In genomic region chr19:1243768-1244692, GRCh38 we compare ENCODE assay signal across 8 cellular contexts. TPM values are rescaled to one million over a fixed set of nuclear protein-coding genes. Genes with fewer than 3 reads are reported as not detected.
DNase-seq lines count a peak whose midpoint lies in the region; ATAC-seq and TF ChIP-seq lines count a peak whose summit lies in the region.

No MANE protein-coding gene starts in this region.

- H3K4me2 ChIP-seq in fibroblast of lung (ENCODE audit: extremely low read depth, insufficient read depth, low read length) (peak overlapping the region; percentile 58), neural cell (ENCODE audit: low read length) (no peak overlapping the region)

- no peak overlapping the region for H3K4me3 ChIP-seq in CD4-positive, CD25-positive, alpha-beta regulatory T cell (ENCODE audit: low read depth, low read length)
- H3K4me3 ChIP-seq in Peyer's patch (peak overlapping the region in 3 of 4 donors; percentile 22 to 95 (median 95)), fibroblast of lung (replicated peaks in 1 of 4; ENCODE audit: control extremely low read depth in 1 of 4, insufficient read depth in 1 of 4, low read depth in 3 of 4, low read length in 4 of 4) (peak overlapping the region in 2 of 4 experiments; percentile 29 to 41), neural cell (ENCODE audit: low read length) (peak overlapping the region; percentile 30), stomach (peak overlapping the region in 3 of 4 donors; percentile 12 to 84 (median 28))

- no peaks in the 10 kb centered on the region for H3K36me3 Mint-ChIP-seq in CD4-positive, CD25-positive, alpha-beta regulatory T cell
- no peaks in the 10 kb centered on the region for H3K36me3 Mint-ChIP-seq in HFFc6 (ENCODE audit: low read depth)

- H3K36me3 ChIP-seq in CD4-positive, CD25-positive, alpha-beta regulatory T cell (ENCODE audit: control insufficient read depth, insufficient read depth, low read length) = no peaks in the 10 kb centered on the region
- H3K36me3 ChIP-seq in Peyer's patch (peaks cover 0 to 9% (median 0%) of the 10 kb centered on the region in 3 donors), fibroblast of lung (ENCODE audit: control insufficient read depth, insufficient read depth, low read length) (peaks cover 7% of the 10 kb centered on the region), neural cell (ENCODE audit: insufficient read depth, low read length) (no peaks in the 10 kb centered on the region), stomach (peaks cover 0 to 5% (median 0%) of the 10 kb centered on the region in 4 donors)

- H3K9me3 Mint-ChIP-seq in CD4-positive, CD25-positive, alpha-beta regulatory T cell = peaks cover 0 to 3% (median 0%) of the 10 kb centered on the region in 7 donors
- H3K9me3 Mint-ChIP-seq in HFFc6 = no peaks in the 10 kb centered on the region

- peaks cover 0 to 38% (median 15%) of the 10 kb centered on the region in 4 donors for H3K4me1 Mint-ChIP-seq in CD4-positive, CD25-positive, alpha-beta regulatory T cell
- H3K4me1 Mint-ChIP-seq in HFFc6 (ENCODE audit: low read depth) = peaks cover 25% of the 10 kb centered on the region

- H3F3A ChIP-seq in neural cell (ENCODE audit: insufficient read depth, low read length, poor library complexity, severe bottlenecking) = no peaks in the 10 kb centered on the region

- TF ChIP-seq EP300 in neural cell (conservative IDR thresholded peaks at IDR 0.05; ENCODE audit: poor library complexity, severe bottlenecking) (no peak), stomach (IDR thresholded peaks at IDR 0.05) (no peak)

- peak overlapping the region in 2 of 3 donors; percentile 86 to 93 for H3K27ac Mint-ChIP-seq in CD4-positive, CD25-positive, alpha-beta regulatory T cell
- peak overlapping the region; percentile 89 for H3K27ac Mint-ChIP-seq in HFFc6

- H4K20me1 ChIP-seq in fibroblast of lung (ENCODE audit: control insufficient read depth, extremely low read depth, insufficient read depth, low read length) (no peaks in the 10 kb centered on the region), neural cell (ENCODE audit: insufficient read depth) (no peaks in the 10 kb centered on the region)

- peaks cover 12% of the 10 kb centered on the region for H3K27me3 Mint-ChIP-seq in CD4-positive, CD25-positive, alpha-beta regulatory T cell
- peaks cover 4% of the 10 kb centered on the region; the same call in 1 of the 2 replicates for H3K27me3 Mint-ChIP-seq in HFFc6 (ENCODE audit: insufficient read depth)

- peak; percentile 82 for TF ChIP-seq RAD21 in neural cell (conservative IDR thresholded peaks at IDR 0.05)

- H3K9ac ChIP-seq in fibroblast of lung (ENCODE audit: insufficient read depth, low read length) (peak overlapping the region; percentile 50), neural cell (ENCODE audit: low read length) (peak overlapping the region; percentile 52)

- WGBS in stomach, 5 donors = 35 to 55% (median 41%) methylated on average over 17 to 33 of the region's 33 CpGs

- ATAC-seq in CD4-positive, CD25-positive, alpha-beta regulatory T cell (ENCODE audit: low read depth in 2 of 2) = peak; percentile 38 to 47
- ATAC-seq in GM21619 (IDR thresholded peaks at IDR 0.05; ENCODE audit: unreplicated experiment) = no peak

- H3K27me3 ChIP-seq in CD4-positive, CD25-positive, alpha-beta regulatory T cell (ENCODE audit: control insufficient read depth, insufficient read depth, low read length) = no peaks in the 10 kb centered on the region
- H3K27me3 ChIP-seq in Peyer's patch = no peaks in the 10 kb centered on the region
- H3K27me3 ChIP-seq in fibroblast of lung (ENCODE audit: control insufficient read depth, insufficient read depth, low read length) = no peaks in the 10 kb centered on the region
- H3K27me3 ChIP-seq in neural cell (ENCODE audit: insufficient read depth, low read depth, low read length) = no peaks in the 10 kb centered on the region
- no peaks in the 10 kb centered on the region for H3K27me3 ChIP-seq in stomach

- TF ChIP-seq CTCF in HFFc6 (IDR thresholded peaks at IDR 0.05) = peak; percentile 96
- TF ChIP-seq CTCF in Peyer's patch (IDR thresholded peaks at IDR 0.05) = peak; percentile 94 to 98 (median 98)
- TF ChIP-seq CTCF in fibroblast of lung (conservative IDR thresholded peaks at IDR 0.05 in 1 of 2, IDR thresholded peaks at IDR 0.05 in 1 of 2; ENCODE audit: low read depth in 1 of 2, low read length in 2 of 2) = peak; percentile 82 to 84
- peak; percentile 92 for TF ChIP-seq CTCF in neural cell (IDR thresholded peaks at IDR 0.05; ENCODE audit: poor library complexity, severe bottlenecking)
- TF ChIP-seq CTCF in stomach (IDR thresholded peaks at IDR 0.05) = peak in 6 of 7 experiments; percentile 19 to 97 (median 94)

- no peaks in the 10 kb centered on the region for H3K9me2 ChIP-seq in neural cell (ENCODE audit: insufficient read depth, low read length)

- TF ChIP-seq POLR2A in Peyer's patch (IDR thresholded peaks at IDR 0.05) = no peak
- TF ChIP-seq POLR2A in stomach (IDR thresholded peaks at IDR 0.05) = no peak

- H3K4me1 ChIP-seq in CD4-positive, CD25-positive, alpha-beta regulatory T cell (ENCODE audit: control insufficient read depth, insufficient read depth, low read length, poor library complexity, severe bottlenecking) = peaks cover 54% of the 10 kb centered on the region
- H3K4me1 ChIP-seq in Peyer's patch (peaks cover 7 to 74% (median 52%) of the 10 kb centered on the region in 4 donors), fibroblast of lung (ENCODE audit: control insufficient read depth, extremely low read depth, insufficient read depth, low read length) (peaks cover 31% of the 10 kb centered on the region), stomach (peaks cover 66 to 87% (median 85%) of the 10 kb centered on the region in 4 donors)

- H3K27ac ChIP-seq in CD4-positive, CD25-positive, alpha-beta regulatory T cell (ENCODE audit: insufficient read depth, low read length, poor library complexity, severe bottlenecking) = peak overlapping the region; percentile 57
- H3K27ac ChIP-seq in Peyer's patch = peak overlapping the region; percentile 82 to 100 (median 100)
- H3K27ac ChIP-seq in fibroblast of lung (ENCODE audit: insufficient read depth, low read length) = peak overlapping the region; percentile 67
- H3K27ac ChIP-seq in neural cell (ENCODE audit: low read length) = peak overlapping the region; percentile 55
- peak overlapping the region; percentile 80 to 100 (median 95) for H3K27ac ChIP-seq in stomach

- intact Hi-C loops in stomach (cut with DNase I; ENCODE audit: low total_unique reads) = loop anchor here (2.0 kb wide), 1 partner anchor 23 kb away; no protein-coding TSS in a partner anchor

- peak overlapping the region; percentile 61 to 96 (median 86) for H3K4me3 Mint-ChIP-seq in CD4-positive, CD25-positive, alpha-beta regulatory T cell
- peak overlapping the region; percentile 71 for H3K4me3 Mint-ChIP-seq in HFFc6

- DNase-seq in CD4-positive, CD25-positive, alpha-beta regulatory T cell = peak; percentile 75 to 87 (median 87)
- peak; percentile 71 for DNase-seq in HFFc6
- DNase-seq in Peyer's patch = peak; percentile 81 to 94 (median 92)
- peak; percentile 76 to 79 for DNase-seq in activated T-helper 1 cell treated with anti-CD3 and anti-CD28 coated beads, Interleukin-2, amount 50 U/mL, for 16 hours (ENCODE audit: low read depth in 1 of 2, low spot score in 1 of 2)
- DNase-seq in fibroblast of lung (ENCODE audit: low read depth in 2 of 2) = peak; percentile 69 to 85
- DNase-seq in stomach = peak; percentile 91

- H2AFZ ChIP-seq in fibroblast of lung (ENCODE audit: low read length) = no peak overlapping the region
- H2AFZ ChIP-seq in neural cell (ENCODE audit: low read depth, low read length) = no peak overlapping the region

- H3K79me2 ChIP-seq in fibroblast of lung (ENCODE audit: control insufficient read depth, insufficient read depth, low read length) (peaks cover 26% of the 10 kb centered on the region), neural cell (replicated peaks; ENCODE audit: insufficient read depth, low read length) (peaks cover 8% of the 10 kb centered on the region)

- H3K9me3 ChIP-seq in CD4-positive, CD25-positive, alpha-beta regulatory T cell (ENCODE audit: control insufficient read depth in 2 of 2, low read length in 2 of 2) = no peaks in the 10 kb centered on the region
- no peaks in the 10 kb centered on the region for H3K9me3 ChIP-seq in Peyer's patch
- no peaks in the 10 kb centered on the region for H3K9me3 ChIP-seq in fibroblast of lung (ENCODE audit: control insufficient read depth, insufficient read depth, low read depth, low read length)
- H3K9me3 ChIP-seq in neural cell (ENCODE audit: low read length) = no peaks in the 10 kb centered on the region
- no peaks in the 10 kb centered on the region for H3K9me3 ChIP-seq in stomach

RNA-seq across cellular contexts. Expression of gene ATP5F1D, which starts 2.5 kb away (rescaled TPM):
- total RNA-seq in CD4-positive, CD25-positive, alpha-beta regulatory T cell = 124 TPM
- polyA plus RNA-seq in CD4-positive, CD25-positive, alpha-beta regulatory T cell = 100 to 1,000 TPM; 208 to 236 (median 223) TPM
- 100 to 1,000 TPM; 190 to 243 (median 217) TPM for total RNA-seq in HFFc6 (2021; fragmentation: NEBNext Ultra II Directional; extraction: Animal tissue kit (Norgen Biotek cat#: 25700))
- 100 to 1,000 TPM in 3 of 4 donors, 10 to 100 TPM in 1; 88.3 to 299 (median 206) TPM for total RNA-seq in Peyer's patch
- 13.4 and 20.5 TPM in 2 replicates for total RNA-seq in fibroblast of lung
- polyA plus RNA-seq in fibroblast of lung = 53.8 and 79.8 TPM in 2 replicates
- polyA plus RNA-seq in fibroblast of lung (2012) = 174 and 278 TPM in 2 replicates
- 23.2 and 31.0 TPM in 2 replicates for polyA minus RNA-seq in fibroblast of lung (ENCODE audit: low replicate concordance)
- 22.8 and 47.8 TPM in 2 replicates for polyA plus RNA-seq in neural cell
- 9.0 and 13.3 TPM in 2 replicates for polyA minus RNA-seq in neural cell
- 100 to 1,000 TPM in 2 of 5 donors, 10 to 100 TPM in 3; 26.4 to 905 (median 37.9) TPM for total RNA-seq in stomach
- polyA plus RNA-seq in stomach = 100 to 1,000 TPM; 355 to 508 (median 358) TPM

RNA-seq across cellular contexts. Expression of gene MIDN, which starts 4.4 kb away (rescaled TPM):
- 126 TPM for total RNA-seq in CD4-positive, CD25-positive, alpha-beta regulatory T cell
- 1 to 10 TPM; 1.4 to 3.4 (median 1.8) TPM for polyA plus RNA-seq in CD4-positive, CD25-positive, alpha-beta regulatory T cell
- total RNA-seq in HFFc6 (2021; fragmentation: NEBNext Ultra II Directional; extraction: Animal tissue kit (Norgen Biotek cat#: 25700)) = 10 to 100 TPM; 58.4 to 73.3 (median 67.4) TPM
- total RNA-seq in Peyer's patch (100 to 1,000 TPM in 1 of 4 donors, 10 to 100 TPM in 3; 34.7 to 205 (median 98.9) TPM), fibroblast of lung (13.6 and 18.8 TPM in 2 replicates), stomach (100 to 1,000 TPM in 1 of 5 donors, 10 to 100 TPM in 4; 31.6 to 118 (median 54.6) TPM)
- polyA plus RNA-seq in fibroblast of lung (12.0 and 18.0 TPM in 2 replicates), neural cell (24.8 and 28.3 TPM in 2 replicates), stomach (10 to 100 TPM; 17.0 to 29.2 (median 21.0) TPM)
- polyA plus RNA-seq in fibroblast of lung (2012) = 30.3 and 40.2 TPM in 2 replicates
- polyA minus RNA-seq in fibroblast of lung (ENCODE audit: low replicate concordance) (27.6 and 36.6 TPM in 2 replicates), neural cell (56.4 and 57.9 TPM in 2 replicates)

RNA-seq across cellular contexts. Expression of gene CBARP, which starts 6.2 kb away (rescaled TPM):
- total RNA-seq in CD4-positive, CD25-positive, alpha-beta regulatory T cell = 0.12 TPM
- polyA plus RNA-seq in CD4-positive, CD25-positive, alpha-beta regulatory T cell = not detected
- 10 to 100 TPM in 1 of 6 experiments, 1 to 10 TPM in 5; 7.6 to 12.7 (median 8.6) TPM for total RNA-seq in HFFc6 (2021; fragmentation: NEBNext Ultra II Directional; extraction: Animal tissue kit (Norgen Biotek cat#: 25700))
- total RNA-seq in Peyer's patch (1 to 10 TPM in 1 of 4 donors, not detected in 3; 1.9 TPM), fibroblast of lung (1.5 TPM in 2 replicates), stomach (1 to 10 TPM in 2 of 5 donors, not detected in 3; 1.3 to 8.9 TPM)
- polyA plus RNA-seq in fibroblast of lung (0.31 and 1.0 TPM in 2 replicates), neural cell (18.2 and 24.5 TPM in 2 replicates), stomach (under 1 TPM in 2 of 3 donors, not detected in 1; 0.19 to 0.28 TPM)
- polyA plus RNA-seq in fibroblast of lung (2012) = 2.1 and 5.0 TPM in 2 replicates
- polyA minus RNA-seq in fibroblast of lung (ENCODE audit: low replicate concordance) (0.94 and 3.6 TPM in 2 replicates), neural cell (16.6 and 21.7 TPM in 2 replicates)

RNA-seq across cellular contexts. Expression of gene CIRBP, which starts 25.1 kb away (rescaled TPM):
- 497 TPM for total RNA-seq in CD4-positive, CD25-positive, alpha-beta regulatory T cell
- 100 to 1,000 TPM; 172 to 243 (median 210) TPM for polyA plus RNA-seq in CD4-positive, CD25-positive, alpha-beta regulatory T cell
- 100 to 1,000 TPM; 160 to 243 (median 190) TPM for total RNA-seq in HFFc6 (2021; fragmentation: NEBNext Ultra II Directional; extraction: Animal tissue kit (Norgen Biotek cat#: 25700))
- total RNA-seq in Peyer's patch (100 to 1,000 TPM; 258 to 623 (median 458) TPM), fibroblast of lung (104 and 110 TPM in 2 replicates), stomach (100 to 1,000 TPM; 250 to 520 (median 327) TPM)
- polyA plus RNA-seq in fibroblast of lung (260 and 298 TPM in 2 replicates), neural cell (1,663 and 1,665 TPM in 2 replicates), stomach (100 to 1,000 TPM; 307 to 686 (median 385) TPM)
- 315 and 327 TPM in 2 replicates for polyA plus RNA-seq in fibroblast of lung (2012)
- polyA minus RNA-seq in fibroblast of lung (ENCODE audit: low replicate concordance) (45.9 and 74.1 TPM in 2 replicates), neural cell (542 and 651 TPM in 2 replicates)

RNA-seq across cellular contexts. Expression of gene FAM174C, which starts 31.3 kb away (rescaled TPM):
- 44.2 TPM for total RNA-seq in CD4-positive, CD25-positive, alpha-beta regulatory T cell
- polyA plus RNA-seq in CD4-positive, CD25-positive, alpha-beta regulatory T cell = 10 to 100 TPM; 72.9 to 91.3 (median 88.4) TPM
- total RNA-seq in HFFc6 (2021; fragmentation: NEBNext Ultra II Directional; extraction: Animal tissue kit (Norgen Biotek cat#: 25700)) = 10 to 100 TPM; 54.2 to 77.6 (median 63.8) TPM
- total RNA-seq in Peyer's patch (10 to 100 TPM; 39.6 to 87.7 (median 80.0) TPM), fibroblast of lung (22.5 and 24.7 TPM in 2 replicates), stomach (100 to 1,000 TPM in 2 of 5 donors, 10 to 100 TPM in 2, 1 to 10 TPM in 1; 6.2 to 240 (median 23.7) TPM)
- polyA plus RNA-seq in fibroblast of lung (16.1 and 23.7 TPM in 2 replicates), neural cell (21.7 and 28.4 TPM in 2 replicates), stomach (100 to 1,000 TPM in 1 of 3 donors, 10 to 100 TPM in 2; 75.8 to 102 (median 80.3) TPM)
- polyA plus RNA-seq in fibroblast of lung (2012) = 34.6 and 64.3 TPM in 2 replicates
- polyA minus RNA-seq in fibroblast of lung (ENCODE audit: low replicate concordance) (12.0 and 14.1 TPM in 2 replicates), neural cell (5.1 and 7.5 TPM in 2 replicates)
